ENCODE assay signal across 8 cellular contexts in genomic region chr1:160675641-160676410, GRCh38. TPM values are rescaled to one million over a fixed set of nuclear protein-coding genes. Genes with fewer than 3 reads are reported as not detected.
DNase-seq lines count a peak whose midpoint lies in the region; ATAC-seq and TF ChIP-seq lines count a peak whose summit lies in the region.

No MANE protein-coding gene starts in this region.

- H3K36me3 Mint-ChIP-seq in CD14-positive monocyte = peaks cover 41 to 49% of the 10 kb centered on the region in 2 donors

- H3K4me3 ChIP-seq in trophoblast cell (ENCODE audit: low read depth, low read length) = no peak overlapping the region
- H3K4me3 ChIP-seq in upper lobe of right lung = no peak overlapping the region

- no peaks in the 10 kb centered on the region for H3K79me2 ChIP-seq in trophoblast cell (ENCODE audit: control insufficient read depth, insufficient read depth, low read length, poor library complexity)

- no peak overlapping the region for H3K4ac ChIP-seq in trophoblast cell (ENCODE audit: low read depth, low read length)

- H3K23ac ChIP-seq in trophoblast cell (ENCODE audit: low read length) = no peak overlapping the region

- no CpG with 5 or more reads among the region's 6 CpGs for WGBS in trophoblast cell (ENCODE audit: extremely low coverage, insufficient coverage, insufficient read length)

- peak overlapping the region; percentile 18 for H2BK5ac ChIP-seq in trophoblast cell (ENCODE audit: low read depth, low read length, poor library complexity)

- H2BK120ac ChIP-seq in trophoblast cell (ENCODE audit: insufficient read depth, low read length, poor library complexity) = no peak overlapping the region

- H3K27ac Mint-ChIP-seq in CD14-positive monocyte = peak overlapping the region; percentile 22 to 73 (median 63)

- H3K27me3 Mint-ChIP-seq in CD14-positive monocyte (ENCODE audit: low read depth in 3 of 3) = no peaks in the 10 kb centered on the region

- no peak overlapping the region for H3K4me2 ChIP-seq in trophoblast cell (ENCODE audit: low read length)

- H3K27ac ChIP-seq in trophoblast cell (ENCODE audit: low read depth, low read length) (no peak overlapping the region), upper lobe of right lung (no peak overlapping the region)

- H4K91ac ChIP-seq in trophoblast cell (ENCODE audit: low read depth, low read length) = no peak overlapping the region

- no peaks in the 10 kb centered on the region for H3K79me1 ChIP-seq in trophoblast cell (ENCODE audit: low read length)

- H3K9me3 ChIP-seq in trophoblast cell (ENCODE audit: insufficient read depth, low read depth, low read length) (peaks cover 2% of the 10 kb centered on the region), upper lobe of right lung (no peaks in the 10 kb centered on the region)

- H2AFZ ChIP-seq in trophoblast cell (ENCODE audit: insufficient read depth, low read length, poor library complexity) = no peak overlapping the region

- intact Hi-C loops in CD14-positive monocyte (cut with micrococcal nuclease) = loop anchor here (1.0 to 5.0 kb wide), 2 partner anchors 29 to 276 kb away; partner anchors contain the start of genes ITLN2 (in 1 of the 2) and SLAMF1 (in 1 of the 2)
- intact Hi-C loops in upper lobe of right lung (cut with DNase I) = no loop called here

- TF ChIP-seq CTCF in CD14-positive monocyte (IDR thresholded peaks at IDR 0.05) (peak; percentile 90), upper lobe of right lung (IDR thresholded peaks at IDR 0.05) (peak; percentile 82)

- peak overlapping the region; percentile 58 for H2BK12ac ChIP-seq in trophoblast cell (ENCODE audit: low read length)

- H3K9me3 Mint-ChIP-seq in CD14-positive monocyte = no peaks in the 10 kb centered on the region

- H2AK5ac ChIP-seq in trophoblast cell (ENCODE audit: low read length) = no peak overlapping the region

- H3K4me1 ChIP-seq in trophoblast cell (ENCODE audit: control insufficient read depth in 1 of 2, insufficient read depth in 2 of 2, low read length in 2 of 2) = no peaks in the 10 kb centered on the region
- H3K4me1 ChIP-seq in upper lobe of right lung = peaks cover 3% of the 10 kb centered on the region

- no peak overlapping the region for H3K18ac ChIP-seq in trophoblast cell (ENCODE audit: low read length)

- H3K4me1 Mint-ChIP-seq in CD14-positive monocyte = peaks cover 6% of the 10 kb centered on the region

- no peak overlapping the region for H3K9ac ChIP-seq in trophoblast cell (ENCODE audit: low read length)

- H3K27me3 ChIP-seq in trophoblast cell (ENCODE audit: insufficient read depth, low read length) = no peaks in the 10 kb centered on the region
- no peaks in the 10 kb centered on the region for H3K27me3 ChIP-seq in upper lobe of right lung

- ATAC-seq in upper lobe of right lung = peak; percentile 92

- H3K4me3 Mint-ChIP-seq in CD14-positive monocyte = no peak overlapping the region

- no peak overlapping the region for H3K14ac ChIP-seq in trophoblast cell (ENCODE audit: low read length)

- H4K8ac ChIP-seq in trophoblast cell (ENCODE audit: low read depth, low read length) = peak overlapping the region; percentile 66

- DNase-seq in CD14-positive monocyte (ENCODE audit: low spot score) = peak; percentile 80
- peak; percentile 27 for DNase-seq in GM19240 (ENCODE audit: insufficient read length, low spot score)
- peak; percentile 50 for DNase-seq in HT1080 (ENCODE audit: low read depth)
- peak; percentile 2 to 43 for DNase-seq in SHP77 (lab: John Stamatoyannopoulos, UW)
- DNase-seq in activated naive CD4-positive, alpha-beta T cell (lab: John Stamatoyannopoulos, UW) = peak; percentile 19 to 65 (median 39)
- peak; percentile 58 for DNase-seq in germinal center (ENCODE audit: low spot score)
- peak; percentile 59 to 79 for DNase-seq in trophoblast cell
- peak; percentile 86 for DNase-seq in upper lobe of right lung

- H3K36me3 ChIP-seq in trophoblast cell (ENCODE audit: control insufficient read depth in 1 of 2, insufficient read depth in 2 of 2, low read length in 2 of 2) (no peaks in the 10 kb centered on the region), upper lobe of right lung (no peaks in the 10 kb centered on the region)

- H4K12ac ChIP-seq in trophoblast cell (ENCODE audit: low read depth, low read length) = no peak overlapping the region

RNA-seq across cellular contexts. Expression of gene SLAMF1, which starts 29.0 kb away (rescaled TPM):
- under 1 TPM in 1 of 2 donors, not detected in 1; 0.65 TPM for polyA plus RNA-seq in CD14-positive monocyte
- 0.03 TPM in 1 of 2 replicates, not detected in the other for total RNA-seq in HT1080 (2014; rRNA removed; shearing (Covaris generic))
- polyA plus RNA-seq in HT1080 (2015; cell fraction: cytosol; rRNA removed) = not detected in 2 replicates
- not detected in 2 replicates for polyA plus RNA-seq in HT1080 (2015; cell fraction: nucleus; rRNA removed)
- 0.01 TPM in 1 of 2 replicates, not detected in the other for polyA plus RNA-seq in trophoblast cell (2013)
- 1.6 TPM for total RNA-seq in upper lobe of right lung

RNA-seq across cellular contexts. Expression of gene CD48, which starts 35.8 kb away (rescaled TPM):
- polyA plus RNA-seq in CD14-positive monocyte = 100 to 1,000 TPM; 356 to 363 TPM
- total RNA-seq in HT1080 (2014; rRNA removed; shearing (Covaris generic)) = not detected in 2 replicates
- polyA plus RNA-seq in HT1080 (2015; cell fraction: cytosol; rRNA removed) = not detected in 2 replicates
- not detected in 2 replicates for polyA plus RNA-seq in HT1080 (2015; cell fraction: nucleus; rRNA removed)
- polyA plus RNA-seq in trophoblast cell (2013) = not detected in 2 replicates
- total RNA-seq in upper lobe of right lung = 21.5 TPM

Comparison
In these comparisons a context has a peak if more than half of its experiments do, and no peak if none do; other contexts are left out.
1. DNase-seq: peak in every context shown above with its lines; median percentile 86 in upper lobe of right lung; 80 in CD14-positive monocyte; 69 in trophoblast cell; 58 in germinal center; 50 in HT1080; 39 in activated naive CD4-positive, alpha-beta T cell; 27 in GM19240; 22 in SHP77.
2. RNA of gene CD48, which starts 35.8 kb away (total RNA-seq): 21.5 TPM in upper lobe of right lung (single experiment); not detected in HT1080; every median in the first group is over 10 times any median in the second.